In the genomic region with DNA sequence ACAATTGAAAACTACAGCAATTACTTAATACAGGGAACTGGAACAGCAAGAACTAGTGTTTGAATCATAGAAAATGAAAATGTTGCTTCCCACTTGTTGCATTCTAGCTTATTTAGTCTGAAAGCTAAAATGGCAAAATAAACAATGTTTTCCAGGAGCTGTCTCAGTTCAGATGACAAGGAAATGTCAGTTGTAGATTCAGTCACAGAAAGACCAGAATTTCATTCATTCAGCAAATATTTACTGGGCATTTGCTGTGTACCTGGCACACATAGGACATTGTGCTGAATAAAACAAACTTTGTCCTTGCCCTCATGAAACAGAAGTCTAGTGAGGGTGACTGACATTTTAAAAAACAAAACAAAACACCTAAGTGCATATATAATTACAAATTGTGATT, we compare ENCODE assay signal across 29 cellular contexts.
"Had no signal": no experiment of that assay in that cellular context is flagged by ENCODE, and none has a peak within 500 bp of the region (broad histone marks: within the 10 kb centered on the region; RNA-seq: fewer than 3 reads in every experiment).

No MANE protein-coding gene starts in this region.

- H3K27me3 Mint-ChIP-seq: progenitor cell of endocrine pancreas; stimulated activated naive CD8-positive, alpha-beta T cell treated with anti-CD3 and anti-CD28 coated beads, Interleukin-15, amount 100 ng/mL, for 72 hours had no signal

- ATAC-seq: esophagus mucosa; gastrocnemius medialis; left cardiac atrium; left ventricle myocardium superior; mucosa of descending colon; sciatic nerve; stimulated activated naive CD8-positive, alpha-beta T cell treated with anti-CD3 and anti-CD28 coated beads, Interleukin-15, amount 100 ng/mL, for 72 hours had no signal

- H3K36me3 Mint-ChIP-seq: memory B cell, naive B cell, neural progenitor cell had no signal

- H3K4me1 Mint-ChIP-seq: endodermal cell, memory B cell, nephron had no signal

- H3K36me3 ChIP-seq: gastrocnemius medialis, neural progenitor cell, suprapubic skin had no signal

- H3K27me3 ChIP-seq: dorsolateral prefrontal cortex, gastrocnemius medialis, neural progenitor cell, suprapubic skin had no signal

- DNase-seq: dorsolateral prefrontal cortex; effector CD8-positive, alpha-beta T cell; endodermal cell; foreskin fibroblast; gastrocnemius medialis; head of caudate nucleus; hippocampal formation; left cardiac atrium; left ventricle myocardium superior; mucosa of descending colon; naive B cell; stimulated activated CD4-positive, alpha-beta T cell treated with anti-CD3 and anti-CD28 coated beads, Interleukin-12 subunit alpha, Interleukin-12 subunit beta, amount 100 ng/mL, for 4 hours; stimulated activated CD4-positive, alpha-beta T cell treated with anti-CD3 and anti-CD28 coated beads, Interleukin-1b, Interleukin-23, amount 100 ng/mL, for 48 hours; stimulated activated CD4-positive, alpha-beta T cell treated with anti-CD3 and anti-CD28 coated beads, Interleukin-4, amount 100 ng/mL, for 1 hour; stimulated activated CD8-positive, alpha-beta memory T cell treated with anti-CD3 and anti-CD28 coated beads, Interleukin-4, amount 100 ng/mL, for 48 hours; stimulated activated naive CD4-positive, alpha-beta T cell; stimulated activated naive CD8-positive, alpha-beta T cell treated with anti-CD3 and anti-CD28 coated beads, Interleukin-15, amount 100 ng/mL, for 72 hours; trophoblast cell had no signal

- H3K27ac Mint-ChIP-seq: endodermal cell, memory B cell, naive B cell, nephron, neural progenitor cell, progenitor cell of endocrine pancreas had no signal

- H3K27ac ChIP-seq: dorsolateral prefrontal cortex, epithelial cell of prostate, gastrocnemius medialis, neural progenitor cell, parathyroid adenoma, suprapubic skin had no signal

- H3K9me3 ChIP-seq: gastrocnemius medialis had no signal

- H3K4me3 Mint-ChIP-seq: endodermal cell; memory B cell; naive B cell; nephron; neural progenitor cell; stimulated activated naive CD8-positive, alpha-beta T cell treated with anti-CD3 and anti-CD28 coated beads, Interleukin-15, amount 100 ng/mL, for 72 hours had no signal

- H3K4me3 ChIP-seq: dorsolateral prefrontal cortex, gastrocnemius medialis, lung, mucosa of descending colon, neural progenitor cell, smooth muscle cell, suprapubic skin had no signal

- H3K4me1 ChIP-seq: gastrocnemius medialis, neural progenitor cell, parathyroid adenoma, suprapubic skin had no signal
